Comparison of ENCODE assay signal across 1 cellular context in genomic region chr3:123755085-123755484, GRCh38.
TF ChIP-seq lines count a peak whose summit lies in the region.

No MANE protein-coding gene starts in this region.

TF ChIP-seq in HepG2, 621 proteins besides CTCF, POLR2A, EP300 and RAD21 (continued from another document and continues in another):
- TF ChIP-seq GPN1 (CRISPR knock-in tag; IDR thresholded peaks at IDR 0.05; ENCODE audit: borderline replicate concordance) (no peak), ELF3 (CRISPR knock-in tag; IDR thresholded peaks at IDR 0.05) (peak; percentile 51; the same call in 1 of the 2 replicates), AFF4 (CRISPR knock-in tag; IDR thresholded peaks at IDR 0.05) (no peak), MIER2 (CRISPR knock-in tag; IDR thresholded peaks at IDR 0.05) (0 out of 2 replicates have a peak, but pooled peaks have one; percentile 38), SIX4 (CRISPR knock-in tag; IDR thresholded peaks at IDR 0.05) (peak; percentile 43; the same call in 1 of the 2 replicates), ZBTB1 (CRISPR knock-in tag; IDR thresholded peaks at IDR 0.05; ENCODE audit: borderline replicate concordance) (no peak), REPIN1 (CRISPR knock-in tag; IDR thresholded peaks at IDR 0.05; ENCODE audit: borderline replicate concordance, low read depth) (no peak; the same call in 1 of the 2 replicates), YEATS2 (CRISPR knock-in tag; IDR thresholded peaks at IDR 0.05; ENCODE audit: borderline replicate concordance) (no peak; the same call in 1 of the 2 replicates), ZNF580 (CRISPR knock-in tag; IDR thresholded peaks at IDR 0.05; ENCODE audit: borderline replicate concordance, low read depth) (peak; percentile 61; the same call in 1 of the 2 replicates), ZNF281 (CRISPR knock-in tag; IDR thresholded peaks at IDR 0.05; ENCODE audit: borderline replicate concordance) (no peak), FOXM1 (CRISPR knock-in tag; IDR thresholded peaks at IDR 0.05) (no peak), XBP1 (CRISPR knock-in tag; IDR thresholded peaks at IDR 0.05) (no peak), SOX5 (CRISPR knock-in tag; IDR thresholded peaks at IDR 0.05; ENCODE audit: borderline replicate concordance) (peak; percentile 85), SP4 (CRISPR knock-in tag; IDR thresholded peaks at IDR 0.05) (no peak), EED (CRISPR knock-in tag; IDR thresholded peaks at IDR 0.05) (no peak), RBFOX2 (IDR thresholded peaks at IDR 0.05; ENCODE audit: low read depth, low read length) (peak; percentile 42; the same call in 1 of the 2 replicates), HOXA9 (CRISPR knock-in tag; IDR thresholded peaks at IDR 0.05; ENCODE audit: borderline replicate concordance) (no peak), PATZ1 (CRISPR knock-in tag; IDR thresholded peaks at IDR 0.05) (peak; percentile 79), HCFC1 (IDR thresholded peaks at IDR 0.05; ENCODE audit: low read depth, low read length) (no peak), ZNF329 (CRISPR knock-in tag; IDR thresholded peaks at IDR 0.05; ENCODE audit: low read depth) (no peak), PHB2 (IDR thresholded peaks at IDR 0.05; ENCODE audit: partially characterized antibody) (no peak), PRDM15 (CRISPR knock-in tag; IDR thresholded peaks at IDR 0.05) (no peak), NONO (IDR thresholded peaks at IDR 0.05) (no peak), NONO (CRISPR knock-in tag; conservative IDR thresholded peaks at IDR 0.05) (peak; percentile 33; the same call in 1 of the 2 replicates), ZNF512 (CRISPR knock-in tag; IDR thresholded peaks at IDR 0.05) (no peak), ZNF841 (CRISPR knock-in tag; IDR thresholded peaks at IDR 0.05; ENCODE audit: borderline replicate concordance) (no peak), KDM5B (CRISPR knock-in tag; IDR thresholded peaks at IDR 0.05; ENCODE audit: borderline replicate concordance) (no peak), TARDBP (CRISPR knock-in tag; IDR thresholded peaks at IDR 0.05) (no peak; the same call in 1 of the 2 replicates), BCL6 (CRISPR knock-in tag; IDR thresholded peaks at IDR 0.05) (peak; percentile 45; the same call in 1 of the 2 replicates), NFYC (CRISPR knock-in tag; IDR thresholded peaks at IDR 0.05) (peak; percentile 12; the same call in 1 of the 2 replicates), GABPB1 (CRISPR knock-in tag; IDR thresholded peaks at IDR 0.05) (0 out of 2 replicates have a peak, but pooled peaks have one; percentile 27), TMF1 (CRISPR knock-in tag; IDR thresholded peaks at IDR 0.05; ENCODE audit: low read depth) (no peak), FOXP1 (IDR thresholded peaks at IDR 0.05) (no peak), FOXP1 (CRISPR knock-in tag; IDR thresholded peaks at IDR 0.05) (peak; percentile 51), ZNF7 (CRISPR knock-in tag; IDR thresholded peaks at IDR 0.05) (no peak), ZNF740 (CRISPR knock-in tag; IDR thresholded peaks at IDR 0.05) (no peak), UBTF (CRISPR knock-in tag; IDR thresholded peaks at IDR 0.05) (peak; percentile 27; the same call in 1 of the 2 replicates), PPARG (CRISPR knock-in tag; conservative IDR thresholded peaks at IDR 0.05) (peak; percentile 56; the same call in 1 of the 2 replicates), PHF20 (CRISPR knock-in tag; IDR thresholded peaks at IDR 0.05) (no peak), FOXC1 (CRISPR knock-in tag; IDR thresholded peaks at IDR 0.05; ENCODE audit: borderline replicate concordance) (0 out of 2 replicates have a peak, but pooled peaks have one; percentile 47), ZNF816 (CRISPR knock-in tag; IDR thresholded peaks at IDR 0.05; ENCODE audit: borderline replicate concordance) (peak; percentile 42; the same call in 1 of the 2 replicates), SOX13 (IDR thresholded peaks at IDR 0.05) (0 out of 2 replicates have a peak, but pooled peaks have one; percentile 35), SOX13 (CRISPR knock-in tag; conservative IDR thresholded peaks at IDR 0.05 in 1 of 2, IDR thresholded peaks at IDR 0.05 in 1 of 2) (peak in 1 of 2 experiments; percentile 83; a peak in 2 of 4 replicates), NR2F1 (CRISPR knock-in tag; IDR thresholded peaks at IDR 0.05) (no peak), ZNF576 (CRISPR knock-in tag; IDR thresholded peaks at IDR 0.05) (no peak), JUND (CRISPR knock-in tag; IDR thresholded peaks at IDR 0.05) (no peak), ZNF614 (CRISPR knock-in tag; IDR thresholded peaks at IDR 0.05; ENCODE audit: borderline replicate concordance) (0 out of 2 replicates have a peak, but pooled peaks have one; percentile 63), ATF1 (CRISPR knock-in tag; IDR thresholded peaks at IDR 0.05) (no peak)
